ENCODE assay signal across 9 cellular contexts in genomic region chr22:35839811-35840739, GRCh38.
DNase-seq lines count a peak whose midpoint lies in the region; ATAC-seq lines count a peak whose summit lies in the region.
"Had no signal": no experiment of that assay in that cellular context is flagged by ENCODE, and none has a peak within 500 bp of the region (broad histone marks: within the 10 kb centered on the region; RNA-seq: fewer than 3 reads in every experiment).

No MANE protein-coding gene starts in this region.

- ATAC-seq in HG03139 (IDR thresholded peaks at IDR 0.05; ENCODE audit: unreplicated experiment) (no peak), HG03521 (IDR thresholded peaks at IDR 0.05; ENCODE audit: unreplicated experiment) (no peak)

- H3K4me1 Mint-ChIP-seq in activated naive CD4-positive, alpha-beta T cell treated with anti-CD3 and anti-CD28 coated beads for 36 hours (ENCODE audit: low read depth) = peaks cover 25% of the 10 kb centered on the region

- peaks cover 8% of the 10 kb centered on the region for H3K27me3 Mint-ChIP-seq in activated naive CD4-positive, alpha-beta T cell treated with anti-CD3 and anti-CD28 coated beads for 36 hours (ENCODE audit: low read depth)

- H3K9me3 Mint-ChIP-seq in activated naive CD4-positive, alpha-beta T cell treated with anti-CD3 and anti-CD28 coated beads for 36 hours = no peaks in the 10 kb centered on the region
- H3K9me3 Mint-ChIP-seq: dendritic cell treated with granulocyte-macrophage colony-stimulating factor and Interleukin-4, amounts not matched to agents 40 ng/mL and 50 ng/mL, for 4 days had no signal

- H3K4me3 Mint-ChIP-seq in activated naive CD4-positive, alpha-beta T cell treated with anti-CD3 and anti-CD28 coated beads for 36 hours = no peak overlapping the region
- H3K4me3 Mint-ChIP-seq: dendritic cell treated with granulocyte-macrophage colony-stimulating factor and Interleukin-4, amounts not matched to agents 40 ng/mL and 50 ng/mL, for 4 days had no signal

- H3K36me3 Mint-ChIP-seq in activated naive CD4-positive, alpha-beta T cell treated with anti-CD3 and anti-CD28 coated beads for 36 hours (ENCODE audit: low read depth) = no peaks in the 10 kb centered on the region

- DNase-seq in activated naive CD4-positive, alpha-beta T cell treated with anti-CD3 and anti-CD28 coated beads for 36 hours = peak; percentile 18
- DNase-seq in activated naive CD4-positive, alpha-beta T cell (lab: John Stamatoyannopoulos, UW) = no peak
- peak; percentile 94 to 95 for DNase-seq in NCI-H446 (lab: John Stamatoyannopoulos, UW)
- peak; percentile 97 for DNase-seq in astrocyte of the hippocampus (ENCODE audit: low read depth, low spot score)
- peak; percentile 84 for DNase-seq in hepatic stellate cell (ENCODE audit: low spot score)
- peak; percentile 83 for DNase-seq in putamen (ENCODE audit: low spot score)

- H3K27ac Mint-ChIP-seq in activated naive CD4-positive, alpha-beta T cell treated with anti-CD3 and anti-CD28 coated beads for 36 hours = no peak overlapping the region
- H3K27ac Mint-ChIP-seq: dendritic cell treated with granulocyte-macrophage colony-stimulating factor and Interleukin-4, amounts not matched to agents 40 ng/mL and 50 ng/mL, for 4 days had no signal

- CTCF ChIA-PET in activated naive CD4-positive, alpha-beta T cell treated with anti-CD3 and anti-CD28 coated beads for 36 hours (lab: Charles Lee) = interaction anchor here (1.4 kb wide), 1 partner anchor 212 kb away, joined by 5 read pairs; no protein-coding TSS in a partner anchor

- intact Hi-C loops in activated naive CD4-positive, alpha-beta T cell treated with anti-CD3 and anti-CD28 coated beads for 36 hours (cut with micrococcal nuclease) = loop anchor here (1.0 to 10.0 kb wide), 3 partner anchors 83 to 285 kb away; no protein-coding TSS in a partner anchor

Comparison
In these comparisons a context has a peak if more than half of its experiments do, and no peak if none do; other contexts are left out.
1. DNase-seq: peak in activated naive CD4-positive, alpha-beta T cell treated with anti-CD3 and anti-CD28 coated beads for 36 hours (single experiment), NCI-H446 (2 of 2), astrocyte of the hippocampus (single experiment), hepatic stellate cell (single experiment) and putamen (single experiment); none in activated naive CD4-positive, alpha-beta T cell (0 of 4).